In the genomic region with DNA sequence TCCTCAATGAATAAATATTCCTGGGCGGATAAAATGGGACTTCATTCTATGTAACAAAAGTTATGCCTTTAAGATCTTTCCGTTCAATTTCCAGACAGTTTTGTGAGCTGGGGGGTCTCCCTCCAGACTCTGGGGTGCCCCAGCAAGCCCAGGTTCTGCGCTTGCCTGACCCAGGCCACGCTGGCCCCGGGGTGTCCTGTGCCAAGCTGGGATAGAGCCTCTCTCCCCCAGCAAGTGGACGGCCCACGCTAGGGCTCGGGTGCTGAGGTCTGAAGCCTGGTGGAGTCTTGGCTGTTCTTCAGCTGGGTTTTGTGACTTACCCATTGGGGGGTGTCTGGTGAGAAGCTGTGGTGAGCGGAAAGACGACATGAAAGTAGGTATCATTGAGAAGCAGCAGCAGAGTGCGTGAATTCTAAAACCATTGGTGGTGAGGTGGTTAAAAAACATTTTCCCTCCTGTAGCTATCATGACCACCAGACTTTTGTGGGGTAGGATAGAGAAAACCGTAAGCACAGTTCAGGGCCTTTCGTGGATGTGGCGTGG, we compare ENCODE assay signal across 1 cellular context.
TF ChIP-seq lines count a peak whose summit lies in the region.

No MANE protein-coding gene starts in this region.

TF ChIP-seq in WTC11, 78 proteins besides CTCF, POLR2A, EP300 and RAD21 (continued from another document):
- TF ChIP-seq, protein P1, sequence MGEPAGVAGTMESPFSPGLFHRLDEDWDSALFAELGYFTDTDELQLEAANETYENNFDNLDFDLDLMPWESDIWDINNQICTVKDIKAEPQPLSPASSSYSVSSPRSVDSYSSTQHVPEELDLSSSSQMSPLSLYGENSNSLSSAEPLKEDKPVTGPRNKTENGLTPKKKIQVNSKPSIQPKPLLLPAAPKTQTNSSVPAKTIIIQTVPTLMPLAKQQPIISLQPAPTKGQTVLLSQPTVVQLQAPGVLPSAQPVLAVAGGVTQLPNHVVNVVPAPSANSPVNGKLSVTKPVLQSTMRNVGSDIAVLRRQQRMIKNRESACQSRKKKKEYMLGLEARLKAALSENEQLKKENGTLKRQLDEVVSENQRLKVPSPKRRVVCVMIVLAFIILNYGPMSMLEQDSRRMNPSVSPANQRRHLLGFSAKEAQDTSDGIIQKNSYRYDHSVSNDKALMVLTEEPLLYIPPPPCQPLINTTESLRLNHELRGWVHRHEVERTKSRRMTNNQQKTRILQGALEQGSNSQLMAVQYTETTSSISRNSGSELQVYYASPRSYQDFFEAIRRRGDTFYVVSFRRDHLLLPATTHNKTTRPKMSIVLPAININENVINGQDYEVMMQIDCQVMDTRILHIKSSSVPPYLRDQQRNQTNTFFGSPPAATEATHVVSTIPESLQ (CRISPR knock-in tag; IDR thresholded peaks at IDR 0.05), result no peak
- TF ChIP-seq TCF7 (CRISPR knock-in tag; IDR thresholded peaks at IDR 0.05; ENCODE audit: low read depth) (no peak), RORB (CRISPR knock-in tag; IDR thresholded peaks at IDR 0.05) (no peak), NR3C1 (CRISPR knock-in tag; conservative IDR thresholded peaks at IDR 0.05; ENCODE audit: low read depth) (no peak), NR2C2 (CRISPR knock-in tag; IDR thresholded peaks at IDR 0.05) (no peak), GTF2I (CRISPR knock-in tag; conservative IDR thresholded peaks at IDR 0.05) (no peak), ETV6 (CRISPR knock-in tag; IDR thresholded peaks at IDR 0.05) (no peak)
- TF ChIP-seq, protein P2, sequence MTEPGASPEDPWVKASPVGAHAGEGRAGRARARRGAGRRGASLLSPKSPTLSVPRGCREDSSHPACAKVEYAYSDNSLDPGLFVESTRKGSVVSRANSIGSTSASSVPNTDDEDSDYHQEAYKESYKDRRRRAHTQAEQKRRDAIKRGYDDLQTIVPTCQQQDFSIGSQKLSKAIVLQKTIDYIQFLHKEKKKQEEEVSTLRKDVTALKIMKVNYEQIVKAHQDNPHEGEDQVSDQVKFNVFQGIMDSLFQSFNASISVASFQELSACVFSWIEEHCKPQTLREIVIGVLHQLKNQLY (CRISPR knock-in tag; IDR thresholded peaks at IDR 0.05), result no peak
- TF ChIP-seq, protein P3, sequence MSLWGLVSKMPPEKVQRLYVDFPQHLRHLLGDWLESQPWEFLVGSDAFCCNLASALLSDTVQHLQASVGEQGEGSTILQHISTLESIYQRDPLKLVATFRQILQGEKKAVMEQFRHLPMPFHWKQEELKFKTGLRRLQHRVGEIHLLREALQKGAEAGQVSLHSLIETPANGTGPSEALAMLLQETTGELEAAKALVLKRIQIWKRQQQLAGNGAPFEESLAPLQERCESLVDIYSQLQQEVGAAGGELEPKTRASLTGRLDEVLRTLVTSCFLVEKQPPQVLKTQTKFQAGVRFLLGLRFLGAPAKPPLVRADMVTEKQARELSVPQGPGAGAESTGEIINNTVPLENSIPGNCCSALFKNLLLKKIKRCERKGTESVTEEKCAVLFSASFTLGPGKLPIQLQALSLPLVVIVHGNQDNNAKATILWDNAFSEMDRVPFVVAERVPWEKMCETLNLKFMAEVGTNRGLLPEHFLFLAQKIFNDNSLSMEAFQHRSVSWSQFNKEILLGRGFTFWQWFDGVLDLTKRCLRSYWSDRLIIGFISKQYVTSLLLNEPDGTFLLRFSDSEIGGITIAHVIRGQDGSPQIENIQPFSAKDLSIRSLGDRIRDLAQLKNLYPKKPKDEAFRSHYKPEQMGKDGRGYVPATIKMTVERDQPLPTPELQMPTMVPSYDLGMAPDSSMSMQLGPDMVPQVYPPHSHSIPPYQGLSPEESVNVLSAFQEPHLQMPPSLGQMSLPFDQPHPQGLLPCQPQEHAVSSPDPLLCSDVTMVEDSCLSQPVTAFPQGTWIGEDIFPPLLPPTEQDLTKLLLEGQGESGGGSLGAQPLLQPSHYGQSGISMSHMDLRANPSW (CRISPR knock-in tag; conservative IDR thresholded peaks at IDR 0.05; ENCODE audit: low read depth), result no peak
- TF ChIP-seq, protein P4, sequence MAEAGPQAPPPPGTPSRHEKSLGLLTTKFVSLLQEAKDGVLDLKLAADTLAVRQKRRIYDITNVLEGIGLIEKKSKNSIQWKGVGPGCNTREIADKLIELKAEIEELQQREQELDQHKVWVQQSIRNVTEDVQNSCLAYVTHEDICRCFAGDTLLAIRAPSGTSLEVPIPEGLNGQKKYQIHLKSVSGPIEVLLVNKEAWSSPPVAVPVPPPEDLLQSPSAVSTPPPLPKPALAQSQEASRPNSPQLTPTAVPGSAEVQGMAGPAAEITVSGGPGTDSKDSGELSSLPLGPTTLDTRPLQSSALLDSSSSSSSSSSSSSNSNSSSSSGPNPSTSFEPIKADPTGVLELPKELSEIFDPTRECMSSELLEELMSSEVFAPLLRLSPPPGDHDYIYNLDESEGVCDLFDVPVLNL (CRISPR knock-in tag; IDR thresholded peaks at IDR 0.05; ENCODE audit: borderline replicate concordance, low read depth), result no peak
- TF ChIP-seq, protein P5, sequence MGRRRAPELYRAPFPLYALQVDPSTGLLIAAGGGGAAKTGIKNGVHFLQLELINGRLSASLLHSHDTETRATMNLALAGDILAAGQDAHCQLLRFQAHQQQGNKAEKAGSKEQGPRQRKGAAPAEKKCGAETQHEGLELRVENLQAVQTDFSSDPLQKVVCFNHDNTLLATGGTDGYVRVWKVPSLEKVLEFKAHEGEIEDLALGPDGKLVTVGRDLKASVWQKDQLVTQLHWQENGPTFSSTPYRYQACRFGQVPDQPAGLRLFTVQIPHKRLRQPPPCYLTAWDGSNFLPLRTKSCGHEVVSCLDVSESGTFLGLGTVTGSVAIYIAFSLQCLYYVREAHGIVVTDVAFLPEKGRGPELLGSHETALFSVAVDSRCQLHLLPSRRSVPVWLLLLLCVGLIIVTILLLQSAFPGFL (CRISPR knock-in tag; IDR thresholded peaks at IDR 0.05; ENCODE audit: borderline replicate concordance), result no peak
